In the genomic region with DNA sequence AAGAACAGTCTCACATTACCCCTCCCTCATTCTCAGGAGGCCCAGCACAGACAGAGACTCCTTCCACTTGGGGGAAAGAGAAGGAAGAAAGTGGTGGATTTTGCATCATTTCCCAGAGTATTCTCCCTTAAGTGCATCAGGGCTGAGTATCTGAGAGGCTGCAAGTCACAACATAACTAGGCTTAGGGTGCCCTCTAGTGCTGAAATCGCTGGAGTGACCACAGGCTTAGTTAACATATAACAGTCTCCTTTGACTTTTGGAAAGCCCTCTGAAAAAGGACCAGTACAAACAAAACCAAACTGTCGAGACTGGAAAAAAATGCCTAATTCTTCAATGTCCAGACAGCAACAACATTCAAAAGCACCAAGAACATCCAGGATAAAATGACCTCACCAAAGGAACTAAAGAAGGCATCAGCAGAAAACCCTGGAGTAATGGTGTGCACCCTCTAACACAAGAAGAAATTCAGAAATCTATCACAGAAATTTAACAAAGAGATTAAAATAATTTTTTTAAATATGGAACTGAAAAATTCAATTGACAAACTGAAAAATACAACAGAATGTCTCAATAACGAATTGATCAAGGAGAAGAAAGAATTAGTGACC, we compare ENCODE assay signal across 9 cellular contexts.
DNase-seq lines count a peak whose midpoint lies in the region; ATAC-seq and TF ChIP-seq lines count a peak whose summit lies in the region.
"Had no signal": no experiment of that assay in that cellular context is flagged by ENCODE, and none has a peak within 500 bp of the region (broad histone marks: within the 10 kb centered on the region; RNA-seq: fewer than 3 reads in every experiment).

No MANE protein-coding gene starts in this region.

- H3K4me1 Mint-ChIP-seq in GM23338, result no peaks in the 10 kb centered on the region

- H3K4me2 ChIP-seq in GM23338 (no peak overlapping the region), OCI-LY3 (ENCODE audit: low read length) (no peak overlapping the region)

- DNase-seq in stimulated activated CD4-positive, alpha-beta T cell treated with anti-CD3 and anti-CD28 coated beads, Interleukin-15, amount 100 ng/mL, for 24 hours, result peak; percentile 57
- DNase-seq in stimulated activated CD4-positive, alpha-beta T cell treated with anti-CD3 and anti-CD28 coated beads, Interleukin-4, amount 100 ng/mL, for 1 hour, result no peak
- DNase-seq in GM23338 (ENCODE audit: low spot score) (peak; percentile 93), HuH-7.5 (ENCODE audit: low spot score) (peak; percentile 16), body of pancreas (peak; percentile 39 to 73 (median 58)), left lung (peak in 1 of 2 donors; percentile 58), dedifferentiated amniotic fluid mesenchymal stem cell (ENCODE audit: extremely low spot score) (no peak)

- TF ChIP-seq CTCF in GM23338 (conservative IDR thresholded peaks at IDR 0.05; ENCODE audit: low read depth in 2 of 2), result peak; percentile 84 to 87
- TF ChIP-seq CTCF in OCI-LY3 (IDR thresholded peaks at IDR 0.05; ENCODE audit: low read depth, low read length), result peak; percentile 79
- peak in 6 of 7 experiments; percentile 27 to 59 (median 35) for TF ChIP-seq CTCF in body of pancreas (IDR thresholded peaks at IDR 0.05)
- TF ChIP-seq CTCF in left lung (IDR thresholded peaks at IDR 0.05), result peak; percentile 23 to 45

- WGBS in body of pancreas, 2 donors, result 14 to 20% methylated on average over 3 of the region's 3 CpGs

- H3K36me3 Mint-ChIP-seq in GM23338 (ENCODE audit: low read depth), result peaks cover 10% of the 10 kb centered on the region; the same call in 2 of the 3 replicates

- no peak overlapping the region for H3K27ac Mint-ChIP-seq in GM23338

- H3K4me1 ChIP-seq in GM23338 (ENCODE audit: insufficient read depth) (no peaks in the 10 kb centered on the region), OCI-LY3 (ENCODE audit: low read length) (no peaks in the 10 kb centered on the region), body of pancreas (no peaks in the 10 kb centered on the region), left lung (no peaks in the 10 kb centered on the region)
- H3K4me1 ChIP-seq: parathyroid adenoma had no signal

- no peaks in the 10 kb centered on the region for H3K79me2 ChIP-seq in GM23338 (replicated peaks; ENCODE audit: insufficient read depth)
- H3K79me2 ChIP-seq in OCI-LY3 (ENCODE audit: low read length), result no peaks in the 10 kb centered on the region
- H3K79me2 ChIP-seq: parathyroid adenoma had no signal

- intact Hi-C loops in body of pancreas (cut with DNase I), result no loop called here
- intact Hi-C loops in left lung (cut with DNase I), result no loop called here

- H3K27ac ChIP-seq in GM23338 (ENCODE audit: low read depth) (no peak overlapping the region), OCI-LY3 (ENCODE audit: low read length) (no peak overlapping the region), body of pancreas (no peak overlapping the region), left lung (no peak overlapping the region)
- H3K27ac ChIP-seq: parathyroid adenoma had no signal

- H3K9me3 ChIP-seq in OCI-LY3 (ENCODE audit: insufficient read depth, low read length) (no peaks in the 10 kb centered on the region), body of pancreas (no peaks in the 10 kb centered on the region), left lung (no peaks in the 10 kb centered on the region)

- H2AFZ ChIP-seq in GM23338, result no peak overlapping the region
- 0 out of 2 replicates have a peak overlapping the region, but pooled peaks have one; percentile 30 for H2AFZ ChIP-seq in OCI-LY3 (ENCODE audit: low read depth, low read length)
- H2AFZ ChIP-seq: parathyroid adenoma had no signal

- no peak overlapping the region for H3K4me3 Mint-ChIP-seq in GM23338

- no peak overlapping the region for H3K4me3 ChIP-seq in GM23338
- no peak overlapping the region for H3K4me3 ChIP-seq in OCI-LY3 (ENCODE audit: low read length)
- no peak overlapping the region for H3K4me3 ChIP-seq in body of pancreas
- no peak overlapping the region for H3K4me3 ChIP-seq in left lung

- TF ChIP-seq POLR2A in body of pancreas (IDR thresholded peaks at IDR 0.05), result no peak

- no peaks in the 10 kb centered on the region for H3K27me3 ChIP-seq in GM23338 (ENCODE audit: insufficient read depth)
- no peaks in the 10 kb centered on the region for H3K27me3 ChIP-seq in OCI-LY3 (ENCODE audit: low read depth, low read length)
- H3K27me3 ChIP-seq in body of pancreas, result no peaks in the 10 kb centered on the region
- no peaks in the 10 kb centered on the region for H3K27me3 ChIP-seq in left lung

- H4K20me1 ChIP-seq in GM23338 (replicated peaks; ENCODE audit: insufficient read depth), result no peaks in the 10 kb centered on the region
- H4K20me1 ChIP-seq in OCI-LY3 (ENCODE audit: insufficient read depth, low read length), result no peaks in the 10 kb centered on the region

- no peak overlapping the region for H3K9ac ChIP-seq in OCI-LY3 (ENCODE audit: low read length)
- H3K9ac ChIP-seq: parathyroid adenoma had no signal

- H3K9me2 ChIP-seq in GM23338 (ENCODE audit: insufficient read depth), result no peaks in the 10 kb centered on the region

- peaks cover 2% of the 10 kb centered on the region for H3K27me3 Mint-ChIP-seq in GM23338 (ENCODE audit: insufficient read depth, low read depth, poor library complexity)

- ATAC-seq in GM23338, result peak; percentile 98
- ATAC-seq in body of pancreas, result peak; percentile 71
- peak; percentile 96 for ATAC-seq in left lung

- no peaks in the 10 kb centered on the region for H3F3A ChIP-seq in GM23338 (replicated peaks; ENCODE audit: low read depth)

- H3K36me3 ChIP-seq in GM23338 (ENCODE audit: insufficient read depth) (no peaks in the 10 kb centered on the region), OCI-LY3 (replicated peaks; ENCODE audit: low read depth, low read length) (no peaks in the 10 kb centered on the region), body of pancreas (replicated peaks in 1 of 2; ENCODE audit: insufficient read depth in 1 of 2, low read depth in 2 of 2) (no peaks in the 10 kb centered on the region), left lung (no peaks in the 10 kb centered on the region)

- H3K9me3 Mint-ChIP-seq in GM23338, result peaks cover 21% of the 10 kb centered on the region

TF ChIP-seq in GM23338, 12 proteins besides CTCF, POLR2A, EP300 and RAD21 (continues in another document):
- no peak for TF ChIP-seq STAT1 (IDR thresholded peaks at IDR 0.05; ENCODE audit: unreplicated experiment)
- TF ChIP-seq POLR2AphosphoS5 (IDR thresholded peaks at IDR 0.05; ENCODE audit: low read depth), result no peak
- TF ChIP-seq NANOG (IDR thresholded peaks at IDR 0.05; ENCODE audit: borderline replicate concordance), result no peak
- TF ChIP-seq ZNF114 (CRISPR knock-in tag; IDR thresholded peaks at IDR 0.05), result no peak
- no peak for TF ChIP-seq JUNB (IDR thresholded peaks at IDR 0.05; ENCODE audit: unreplicated experiment)
- TF ChIP-seq EZH2 (IDR thresholded peaks at IDR 0.05; ENCODE audit: low read depth, unreplicated experiment), result no peak

Comparison
In these comparisons a context has a peak if more than half of its experiments do, and no peak if none do; other contexts are left out.
1. DNase-seq: peak in stimulated activated CD4-positive, alpha-beta T cell treated with anti-CD3 and anti-CD28 coated beads, Interleukin-15, amount 100 ng/mL, for 24 hours (single experiment), GM23338 (single experiment), HuH-7.5 (single experiment) and body of pancreas (4 of 4); none in stimulated activated CD4-positive, alpha-beta T cell treated with anti-CD3 and anti-CD28 coated beads, Interleukin-4, amount 100 ng/mL, for 1 hour (single experiment) and dedifferentiated amniotic fluid mesenchymal stem cell (single experiment).
2. CTCF ChIP-seq: peak in every context shown above with its lines; median percentile 86 in GM23338; 79 in OCI-LY3; 35 in body of pancreas; 34 in left lung.
3. Peak in every context shown above with its lines, with median percentiles within 50 percentile points of each other: ATAC-seq.